1 cellular context compared by ENCODE assay signal in genomic region chr17:67245073-67245693, GRCh38.
TF ChIP-seq lines count a peak whose summit lies in the region.

HELZ (minus strand) TSS chr17:67245196; CDS start chr17:67218804, 26,392 bp downstream.

TF ChIP-seq in K562, 482 proteins besides CTCF, POLR2A, EP300 and RAD21 (continued from another document and continues in another):
- TF ChIP-seq ZHX1 (conservative IDR thresholded peaks at IDR 0.05; ENCODE audit: low read length), result no peak
- TF ChIP-seq CHD4 (IDR thresholded peaks at IDR 0.05; ENCODE audit: insufficient read depth, insufficient replicate concordance, low read depth, low read length, poor library complexity, severe bottlenecking), result no peak
- 0 out of 4 replicates have a peak, but pooled peaks of 1 of the 2 experiments have one; percentile 38 for TF ChIP-seq TEAD1 (CRISPR knock-in tag; IDR thresholded peaks at IDR 0.05)
- no peak for TF ChIP-seq GABPA (tag; conservative IDR thresholded peaks at IDR 0.05; ENCODE audit: low read depth)
- TF ChIP-seq SIX5 (IDR thresholded peaks at IDR 0.05; ENCODE audit: borderline replicate concordance in 1 of 2, insufficient read depth in 1 of 2, low read depth in 1 of 2, low read length in 2 of 2), result no peak
- no peak for TF ChIP-seq ZNF347 (CRISPR knock-in tag; IDR thresholded peaks at IDR 0.05; ENCODE audit: low read depth)
- TF ChIP-seq GMEB1 (CRISPR knock-in tag; IDR thresholded peaks at IDR 0.05), result no peak
- no peak for TF ChIP-seq GTF2B (IDR thresholded peaks at IDR 0.05; ENCODE audit: extremely low read depth, insufficient read length)
- TF ChIP-seq ZNF165 (CRISPR knock-in tag; IDR thresholded peaks at IDR 0.05; ENCODE audit: borderline replicate concordance), result no peak
- TF ChIP-seq ZNF639 (CRISPR knock-in tag; conservative IDR thresholded peaks at IDR 0.05 in 1 of 2, IDR thresholded peaks at IDR 0.05 in 1 of 2), result peak in 1 of 2 experiments; percentile 49; a peak in 1 of 4 replicates
- no peak for TF ChIP-seq BRF2 (IDR thresholded peaks at IDR 0.05; ENCODE audit: borderline replicate concordance, insufficient read depth, insufficient read length)
- no peak for TF ChIP-seq CBX3 (IDR thresholded peaks at IDR 0.05; ENCODE audit: borderline replicate concordance in 1 of 2, low read length in 2 of 2)
- TF ChIP-seq CREBBP (IDR thresholded peaks at IDR 0.05; ENCODE audit: low read depth, low read length), result no peak
- no peak for TF ChIP-seq CHD2 (IDR thresholded peaks at IDR 0.05; ENCODE audit: low read depth, low read length)
- no peak for TF ChIP-seq PHF21A (IDR thresholded peaks at IDR 0.05; ENCODE audit: borderline replicate concordance, low read depth)
- no peak for TF ChIP-seq NR3C1 (CRISPR knock-in tag; IDR thresholded peaks at IDR 0.05)
- no peak for TF ChIP-seq HMG20A (CRISPR knock-in tag; conservative IDR thresholded peaks at IDR 0.05)
- TF ChIP-seq ARID2 (IDR thresholded peaks at IDR 0.05), result no peak
- TF ChIP-seq NFE2 (IDR thresholded peaks at IDR 0.05; ENCODE audit: low read depth), result no peak
- no peak for TF ChIP-seq POLR2H (tag; IDR thresholded peaks at IDR 0.05; ENCODE audit: low read depth)
- TF ChIP-seq ZNF280B (CRISPR knock-in tag; IDR thresholded peaks at IDR 0.05), result no peak
- no peak for TF ChIP-seq TAF1 (IDR thresholded peaks at IDR 0.05; ENCODE audit: control insufficient read depth, extremely low read depth, insufficient read depth, low read length, severe bottlenecking)
- no peak; the same call in 1 of the 2 replicates for TF ChIP-seq MYC (IDR thresholded peaks at IDR 0.05; ENCODE audit: low read depth, low read length)
- TF ChIP-seq MYC (CRISPR knock-in tag; IDR thresholded peaks at IDR 0.05; ENCODE audit: borderline replicate concordance, low read depth), result no peak; the same call in 1 of the 2 replicates
- no peak for TF ChIP-seq BRF1 (IDR thresholded peaks at IDR 0.05; ENCODE audit: borderline replicate concordance, extremely low read depth, insufficient read length)
- peak; percentile 58 for TF ChIP-seq POLR2G (IDR thresholded peaks at IDR 0.05; ENCODE audit: low read depth, low read length)
- TF ChIP-seq STAG1 (CRISPR knock-in tag; IDR thresholded peaks at IDR 0.05; ENCODE audit: borderline replicate concordance), result no peak
- TF ChIP-seq HNRNPK (IDR thresholded peaks at IDR 0.05; ENCODE audit: low read depth, low read length, poor library complexity, severe bottlenecking), result no peak
- TF ChIP-seq RFX1 (IDR thresholded peaks at IDR 0.05), result no peak
- no peak for TF ChIP-seq ZNF589 (CRISPR knock-in tag; IDR thresholded peaks at IDR 0.05; ENCODE audit: low read depth)
- peak; percentile 42; the same call in 1 of the 2 replicates for TF ChIP-seq ZNF224 (CRISPR knock-in tag; IDR thresholded peaks at IDR 0.05)
- TF ChIP-seq VEZF1 (CRISPR knock-in tag; IDR thresholded peaks at IDR 0.05), result peak; percentile 90
- TF ChIP-seq POLR2AphosphoS5 (IDR thresholded peaks at IDR 0.05; ENCODE audit: control insufficient read depth, insufficient read depth, low read depth, low read length), result peak; percentile 58; the same call in 1 of the 2 replicates
- TF ChIP-seq SRSF3 (IDR thresholded peaks at IDR 0.05; ENCODE audit: insufficient read depth, low read length), result no peak
- no peak for TF ChIP-seq ZKSCAN3 (CRISPR knock-in tag; IDR thresholded peaks at IDR 0.05)
- no peak for TF ChIP-seq CCAR2 (IDR thresholded peaks at IDR 0.05; ENCODE audit: low read depth, low read length)
- no peak for TF ChIP-seq ZBTB34 (CRISPR knock-in tag; IDR thresholded peaks at IDR 0.05)
- no peak for TF ChIP-seq HMGXB4 (CRISPR knock-in tag; IDR thresholded peaks at IDR 0.05)
- no peak for TF ChIP-seq ZNF518B (CRISPR knock-in tag; IDR thresholded peaks at IDR 0.05)
- no peak for TF ChIP-seq YBX1 (IDR thresholded peaks at IDR 0.05)
- no peak for TF ChIP-seq JUN (IDR thresholded peaks at IDR 0.05; ENCODE audit: borderline replicate concordance, low read depth, low read length)
- no peak for TF ChIP-seq JUN (CRISPR knock-in tag; IDR thresholded peaks at IDR 0.05; ENCODE audit: borderline replicate concordance)
- TF ChIP-seq ATF3 (IDR thresholded peaks at IDR 0.05), result no peak
- TF ChIP-seq ATF3 (CRISPR knock-in tag; conservative IDR thresholded peaks at IDR 0.05), result no peak
- TF ChIP-seq HDAC1 (IDR thresholded peaks at IDR 0.05), result peak in 1 of 2 experiments; percentile 24; a peak in 1 of 4 replicates
